Comparison of ENCODE assay signal across 7 cellular contexts in genomic region chr3:102544741-102545140, GRCh38.
"Had no signal": no experiment of that assay in that cellular context is flagged by ENCODE, and none has a peak within 500 bp of the region (broad histone marks: within the 10 kb centered on the region; RNA-seq: fewer than 3 reads in every experiment).

No MANE protein-coding gene starts in this region.

- H3K4me3 ChIP-seq: K562 had no signal

- DNase-seq: IMR-90, KBM-7, KG1 had no signal

- ATAC-seq: HepG2, K562 had no signal

- H3K27ac ChIP-seq: HL-60 had no signal

- FAIRE-seq: HepG2, HTR-8/SVneo, K562 had no signal
